28 cellular contexts compared by ENCODE assay signal in genomic region chr5:1824903-1825841, GRCh38. TPM values are rescaled to one million over a fixed set of nuclear protein-coding genes. Genes with fewer than 3 reads are reported as not detected.
"Had no signal": no experiment of that assay in that cellular context is flagged by ENCODE, and none has a peak within 500 bp of the region (broad histone marks: within the 10 kb centered on the region; RNA-seq: fewer than 3 reads in every experiment).

No MANE protein-coding gene starts in this region.

- H3K4me1 ChIP-seq: adrenal gland had no signal

- H3K9me3 Mint-ChIP-seq: activated CD4-positive, alpha-beta T cell treated with anti-CD3 and anti-CD28 coated beads, Interleukin-2, amount 10 ng/mL, durations not matched to agents 24 days and 14 days; activated naive CD8-positive, alpha-beta T cell treated with anti-CD3 and anti-CD28 coated beads, Interleukin-2, amount 10 ng/mL, durations not matched to agents 7 days and 5 days; activated T-cell treated with anti-CD3 and anti-CD28 coated beads, Interleukin-2, amount 50 U/mL, for 24 hours; activated T-helper 1 cell treated with anti-CD3 and anti-CD28 coated beads, Interleukin-12 subunit alpha, Interleukin-12 subunit beta, Interleukin-2, Interleukin-4 antibody, amounts not matched to agents 30 ng/mL and 10 ng/mL and 1 ng/mL, durations not matched to agents 14 hours and 24 hours and 36 hours; WTC11 had no signal

- H3K27me3 Mint-ChIP-seq: activated CD4-positive, alpha-beta T cell treated with anti-CD3 and anti-CD28 coated beads, Interleukin-2, amount 10 ng/mL, durations not matched to agents 24 days and 14 days; activated CD8-positive, alpha-beta memory T cell treated with anti-CD3 and anti-CD28 coated beads, Interleukin-2, amount 10 ng/mL, durations not matched to agents 7 days and 5 days; activated naive CD8-positive, alpha-beta T cell treated with anti-CD3 and anti-CD28 coated beads, Interleukin-2, amount 10 ng/mL, durations not matched to agents 7 days and 5 days; activated T-cell treated with anti-CD3 and anti-CD28 coated beads, Interleukin-2, amount 50 U/mL, for 24 hours; T-helper 17 cell had no signal

- H3K27ac ChIP-seq: adrenal gland, KMS-11, RWPE1 had no signal

- H3K27me3 ChIP-seq: adrenal gland had no signal

- H3K4me1 Mint-ChIP-seq: activated CD4-positive, alpha-beta T cell treated with anti-CD3 and anti-CD28 coated beads, Interleukin-2, amount 10 ng/mL, durations not matched to agents 24 days and 14 days; activated CD8-positive, alpha-beta memory T cell treated with anti-CD3 and anti-CD28 coated beads, Interleukin-2, amount 10 ng/mL, durations not matched to agents 7 days and 5 days; activated naive CD8-positive, alpha-beta T cell treated with anti-CD3 and anti-CD28 coated beads, Interleukin-2, amount 10 ng/mL, durations not matched to agents 7 days and 5 days had no signal

- H3K4me3 ChIP-seq: adrenal gland had no signal

- DNase-seq: activated CD4-positive, alpha-beta T cell treated with anti-CD3 and anti-CD28 coated beads, Interleukin-2, amount 10 ng/mL, durations not matched to agents 24 days and 14 days; activated CD4-positive, alpha-beta T cell treated with anti-CD3 and anti-CD28 coated beads, Interleukin-2, amount 50 U/mL, for 48 hours; activated CD4-positive, CD25-positive, alpha-beta regulatory T cell treated with anti-CD3 and anti-CD28 coated beads, Interleukin-2, amount 50 U/mL, for 72 hours; activated CD8-positive, alpha-beta memory T cell treated with anti-CD3 and anti-CD28 coated beads, Interleukin-2, amount 10 ng/mL, durations not matched to agents 7 days and 5 days; activated gamma-delta T cell; activated naive CD4-positive, alpha-beta T cell treated with anti-CD3 and anti-CD28 coated beads, Interleukin-2, amount 50 U/mL, for 16 hours; activated naive CD8-positive, alpha-beta T cell treated with anti-CD3 and anti-CD28 coated beads, Interleukin-2, amount 10 ng/mL, durations not matched to agents 7 days and 5 days; activated T-cell treated with anti-CD3 and anti-CD28 coated beads, Interleukin-2, amount 50 U/mL, for 24 hours; adrenal gland; anterior cingulate cortex; NCI-H1092; NCI-H1417; NCI-H1694; NCI-H2029; NCI-H510A treated with DMSO at 0.1 percent for 48 hours; NCI-H69; NK-92 treated with Interleukin-12 subunit alpha and Interleukin-12 subunit beta, amount 100 ng/mL, for 24 hours; OCI-M1; SHP77 treated with DMSO at 0.1 percent for 48 hours; T-helper 17 cell; T-helper 9 cell had no signal

- H3K27ac Mint-ChIP-seq: activated CD4-positive, alpha-beta T cell treated with anti-CD3 and anti-CD28 coated beads, Interleukin-2, amount 10 ng/mL, durations not matched to agents 24 days and 14 days; activated CD8-positive, alpha-beta memory T cell treated with anti-CD3 and anti-CD28 coated beads, Interleukin-2, amount 10 ng/mL, durations not matched to agents 7 days and 5 days; activated naive CD8-positive, alpha-beta T cell treated with anti-CD3 and anti-CD28 coated beads, Interleukin-2, amount 10 ng/mL, durations not matched to agents 7 days and 5 days; activated T-cell treated with anti-CD3 and anti-CD28 coated beads, Interleukin-2, amount 50 U/mL, for 24 hours; activated T-helper 1 cell treated with anti-CD3 and anti-CD28 coated beads, Interleukin-12 subunit alpha, Interleukin-12 subunit beta, Interleukin-2, Interleukin-4 antibody, amounts not matched to agents 30 ng/mL and 10 ng/mL and 1 ng/mL, durations not matched to agents 14 hours and 24 hours and 36 hours; T-helper 17 cell; WTC11 had no signal

- H3K4me2 ChIP-seq: KMS-11 had no signal

- H3K36me3 ChIP-seq: adrenal gland had no signal

- H3K9ac ChIP-seq: KMS-11 had no signal

- ATAC-seq: activated CD8-positive, alpha-beta memory T cell treated with anti-CD3 and anti-CD28 coated beads, Interleukin-2, amount 10 ng/mL, durations not matched to agents 7 days and 5 days; HepG2; Panc1; T-helper 17 cell; WTC11 had no signal

- FAIRE-seq: bronchial epithelial cell, HepG2 had no signal

- H3K4me3 Mint-ChIP-seq: activated CD4-positive, alpha-beta T cell treated with anti-CD3 and anti-CD28 coated beads, Interleukin-2, amount 10 ng/mL, durations not matched to agents 24 days and 14 days; activated CD8-positive, alpha-beta memory T cell treated with anti-CD3 and anti-CD28 coated beads, Interleukin-2, amount 10 ng/mL, durations not matched to agents 7 days and 5 days; activated naive CD8-positive, alpha-beta T cell treated with anti-CD3 and anti-CD28 coated beads, Interleukin-2, amount 10 ng/mL, durations not matched to agents 7 days and 5 days; activated T-cell treated with anti-CD3 and anti-CD28 coated beads, Interleukin-2, amount 50 U/mL, for 24 hours; activated T-helper 1 cell treated with anti-CD3 and anti-CD28 coated beads, Interleukin-12 subunit alpha, Interleukin-12 subunit beta, Interleukin-2, Interleukin-4 antibody, amounts not matched to agents 30 ng/mL and 10 ng/mL and 1 ng/mL, durations not matched to agents 14 hours and 24 hours and 36 hours; T-helper 17 cell; WTC11 had no signal

- H3K9me3 ChIP-seq: adrenal gland had no signal

RNA-seq across cellular contexts. Expression of gene IRX4, which starts 57.6 kb away (rescaled TPM):
- total RNA-seq: activated CD4-positive, alpha-beta T cell treated with anti-CD3 and anti-CD28 coated beads, Interleukin-2, amount 10 ng/mL, durations not matched to agents 24 days and 14 days; activated CD8-positive, alpha-beta memory T cell treated with anti-CD3 and anti-CD28 coated beads, Interleukin-2, amount 10 ng/mL, durations not matched to agents 7 days and 5 days; activated naive CD8-positive, alpha-beta T cell treated with anti-CD3 and anti-CD28 coated beads, Interleukin-2, amount 10 ng/mL, durations not matched to agents 7 days and 5 days; activated T-helper 1 cell treated with anti-CD3 and anti-CD28 coated beads, Interleukin-12 subunit alpha, Interleukin-12 subunit beta, Interleukin-2, Interleukin-4 antibody, amounts not matched to agents 30 ng/mL and 10 ng/mL and 1 ng/mL, durations not matched to agents 14 hours and 24 hours and 36 hours; adrenal gland; HepG2; T-helper 17 cell had no signal
- polyA plus RNA-seq: HepG2 had no signal
